11 cellular contexts compared by ENCODE assay signal in the genomic region with DNA sequence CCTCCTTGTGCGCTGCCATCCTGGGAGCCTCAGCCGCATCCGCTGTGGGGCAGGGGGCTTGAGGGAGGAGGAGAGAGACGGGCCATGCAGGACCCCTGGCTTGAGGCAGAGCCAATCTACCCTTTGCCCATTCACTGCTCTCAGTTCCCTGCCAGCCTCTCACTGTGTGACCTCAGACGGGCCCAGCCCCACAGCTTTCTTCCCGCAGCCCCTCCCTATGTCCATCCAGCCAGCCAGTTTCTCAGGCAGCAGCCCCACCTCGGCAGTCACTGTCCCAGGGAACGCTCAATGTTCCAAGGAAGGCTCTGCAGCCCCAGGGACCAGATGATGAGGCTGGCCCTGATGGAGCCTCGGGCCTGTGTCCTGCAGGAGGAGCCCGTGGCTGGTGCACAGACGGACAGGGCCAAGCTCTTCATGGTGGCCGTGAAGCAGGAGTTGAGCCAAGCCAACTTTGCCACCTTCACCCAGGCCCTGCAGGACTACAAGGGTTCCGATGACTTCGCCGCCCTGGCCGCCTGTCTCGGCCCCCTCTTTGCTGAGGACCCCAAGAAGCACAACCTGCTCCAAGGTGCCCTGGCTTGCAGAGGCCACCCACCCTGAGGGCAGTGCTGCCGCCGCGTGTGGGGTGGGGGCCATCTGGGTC. TPM values are rescaled to one million over a fixed set of nuclear protein-coding genes. Genes with fewer than 3 reads are reported as not detected.
DNase-seq lines count a peak whose midpoint lies in the region; ATAC-seq and TF ChIP-seq lines count a peak whose summit lies in the region.
"Had no signal": no experiment of that assay in that cellular context is flagged by ENCODE, and none has a peak within 500 bp of the region (broad histone marks: within the 10 kb centered on the region; RNA-seq: fewer than 3 reads in every experiment).

No MANE protein-coding gene starts in this region.

- H3K9me3 Mint-ChIP-seq in activated CD4-positive, alpha-beta T cell treated with anti-CD3 and anti-CD28 coated beads, Interleukin-2, amount 10 ng/mL, durations not matched to agents 24 days and 14 days = no peaks in the 10 kb centered on the region

- TF ChIP-seq CTCF in tibial nerve (IDR thresholded peaks at IDR 0.05) = no peak

- H3K36me3 ChIP-seq in SK-N-MC (ENCODE audit: insufficient read depth, low read length) = no peaks in the 10 kb centered on the region
- H3K36me3 ChIP-seq in tibial nerve = peaks cover 0 to 71% (median 2%) of the 10 kb centered on the region in 3 donors

- TF ChIP-seq EP300 in tibial nerve (IDR thresholded peaks at IDR 0.05) = no peak

- POLR2A ChIA-PET in HEK293T (lab: Yijun Ruan, JAX) = interaction anchor here (0.9 kb wide), 1 partner anchor 15 kb away, joined by 3 read pairs; a partner anchor contains a TSS

- no peak for TF ChIP-seq POLR2A in tibial nerve (IDR thresholded peaks at IDR 0.05)

- DNase-seq in activated CD4-positive, alpha-beta T cell treated with anti-CD3 and anti-CD28 coated beads, Interleukin-2, amount 10 ng/mL, durations not matched to agents 24 days and 14 days = no peak
- no peak for DNase-seq in activated CD4-positive, alpha-beta T cell treated with anti-CD3 and anti-CD28 coated beads, Interleukin-2, amount 50 U/mL, for 4 hours
- DNase-seq in SK-N-MC (ENCODE audit: low read depth, low spot score) = no peak
- DNase-seq in right cardiac atrium = peak; percentile 24 to 72 (median 57)
- DNase-seq in tibial nerve (ENCODE audit: low spot score in 2 of 2) = no peak
- DNase-seq in stimulated activated CD4-positive, alpha-beta T cell treated with anti-CD3 and anti-CD28 coated beads, Interleukin-2, amount 100 ng/mL, for 24 hours = no peak
- DNase-seq in NK-92 (lab: John Stamatoyannopoulos, UW; ENCODE audit: unreplicated experiment) = no peak
- DNase-seq in HEK293T (ENCODE audit: extremely low spot score) = no peak
- DNase-seq: activated effector memory CD4-positive, alpha-beta T cell treated with Interleukin-2 at 50 U/mL for 16 hours; C1 segment of cervical spinal cord; NCI-H1105 treated with DMSO at 0.1 percent for 48 hours had no signal

- H3K4me1 ChIP-seq in right cardiac atrium (ENCODE audit: control insufficient read depth, insufficient read depth, low read length) (peaks cover 1% of the 10 kb centered on the region), tibial nerve (peaks cover 0 to 67% (median 25%) of the 10 kb centered on the region in 4 donors)

- H3K4me3 ChIP-seq in SK-N-MC = no peak overlapping the region
- no peak overlapping the region for H3K4me3 ChIP-seq in right cardiac atrium (ENCODE audit: low read length)
- H3K4me3 ChIP-seq in tibial nerve = no peak overlapping the region

- H3K27me3 ChIP-seq in right cardiac atrium (ENCODE audit: control insufficient read depth, insufficient read depth) = no peaks in the 10 kb centered on the region
- no peaks in the 10 kb centered on the region for H3K27me3 ChIP-seq in tibial nerve

- intact Hi-C loops in activated CD4-positive, alpha-beta T cell treated with anti-CD3 and anti-CD28 coated beads, Interleukin-2, amount 10 ng/mL, durations not matched to agents 24 days and 14 days (cut with micrococcal nuclease) = no loop called here
- intact Hi-C loops in right cardiac atrium (cut with DNase I) = no loop called here

- peak overlapping the region; percentile 40 for H3K27ac Mint-ChIP-seq in activated CD4-positive, alpha-beta T cell treated with anti-CD3 and anti-CD28 coated beads, Interleukin-2, amount 10 ng/mL, durations not matched to agents 24 days and 14 days

- 0 out of 2 replicates have a peak overlapping the region, but pooled peaks have one; percentile 13 for H3K27ac ChIP-seq in SK-N-MC
- no peak overlapping the region for H3K27ac ChIP-seq in right cardiac atrium (ENCODE audit: low read length)
- peak overlapping the region in 3 of 4 donors; percentile 38 to 66 (median 50) for H3K27ac ChIP-seq in tibial nerve

- peaks cover 23% of the 10 kb centered on the region for H3K36me3 Mint-ChIP-seq in activated CD4-positive, alpha-beta T cell treated with anti-CD3 and anti-CD28 coated beads, Interleukin-2, amount 10 ng/mL, durations not matched to agents 24 days and 14 days (ENCODE audit: low read depth)

- CTCF ChIA-PET in HEK293T (lab: Yijun Ruan, JAX) = no interaction called here

- H3K4me1 Mint-ChIP-seq in activated CD4-positive, alpha-beta T cell treated with anti-CD3 and anti-CD28 coated beads, Interleukin-2, amount 10 ng/mL, durations not matched to agents 24 days and 14 days = peaks cover 5% of the 10 kb centered on the region

- WGBS in right cardiac atrium = 68% methylated on average over 20 of the region's 20 CpGs
- 63 to 71% methylated on average over 11 to 14 of the region's 20 CpGs for WGBS in tibial nerve, 2 donors

- no peaks in the 10 kb centered on the region for H3K27me3 Mint-ChIP-seq in activated CD4-positive, alpha-beta T cell treated with anti-CD3 and anti-CD28 coated beads, Interleukin-2, amount 10 ng/mL, durations not matched to agents 24 days and 14 days

- H3K9me3 ChIP-seq in SK-N-MC (ENCODE audit: low read depth, low read length) (no peaks in the 10 kb centered on the region), right cardiac atrium (ENCODE audit: control insufficient read depth, low read length) (no peaks in the 10 kb centered on the region), tibial nerve (no peaks in the 10 kb centered on the region)

- H3K4me3 Mint-ChIP-seq in activated CD4-positive, alpha-beta T cell treated with anti-CD3 and anti-CD28 coated beads, Interleukin-2, amount 10 ng/mL, durations not matched to agents 24 days and 14 days = no peak overlapping the region

- no peak overlapping the region for H3K9ac ChIP-seq in SK-N-MC (ENCODE audit: insufficient read length)

- ATAC-seq in right cardiac atrium = no peak

TF ChIP-seq in HEK293T, 16 proteins besides CTCF, POLR2A, EP300 and RAD21:
- TF ChIP-seq FOXA1 (IDR thresholded peaks at IDR 0.05) (no peak), FOXM1 (IDR thresholded peaks at IDR 0.05; ENCODE audit: borderline replicate concordance) (no peak), ELF4 (IDR thresholded peaks at IDR 0.05) (no peak), BHLHE40 (IDR thresholded peaks at IDR 0.05; ENCODE audit: borderline replicate concordance) (no peak), TARDBP (IDR thresholded peaks at IDR 0.05) (no peak), LEF1 (IDR thresholded peaks at IDR 0.05; ENCODE audit: borderline replicate concordance) (no peak), CTBP1 (IDR thresholded peaks at IDR 0.05; ENCODE audit: borderline replicate concordance) (no peak), HDGF (IDR thresholded peaks at IDR 0.05; ENCODE audit: borderline replicate concordance) (no peak), FOXK2 (IDR thresholded peaks at IDR 0.05) (no peak), ZNF384 (IDR thresholded peaks at IDR 0.05) (no peak), NFRKB (IDR thresholded peaks at IDR 0.05) (no peak)
- TF ChIP-seq, protein P1, sequence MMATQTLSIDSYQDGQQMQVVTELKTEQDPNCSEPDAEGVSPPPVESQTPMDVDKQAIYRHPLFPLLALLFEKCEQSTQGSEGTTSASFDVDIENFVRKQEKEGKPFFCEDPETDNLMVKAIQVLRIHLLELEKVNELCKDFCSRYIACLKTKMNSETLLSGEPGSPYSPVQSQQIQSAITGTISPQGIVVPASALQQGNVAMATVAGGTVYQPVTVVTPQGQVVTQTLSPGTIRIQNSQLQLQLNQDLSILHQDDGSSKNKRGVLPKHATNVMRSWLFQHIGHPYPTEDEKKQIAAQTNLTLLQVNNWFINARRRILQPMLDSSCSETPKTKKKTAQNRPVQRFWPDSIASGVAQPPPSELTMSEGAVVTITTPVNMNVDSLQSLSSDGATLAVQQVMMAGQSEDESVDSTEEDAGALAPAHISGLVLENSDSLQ (IDR thresholded peaks at IDR 0.05) = no peak
TF ChIP-seq in HEK293T: peak in this region for 0.

RNA-seq across cellular contexts. Expression of a gene that starts 3.9 kb away (rescaled TPM):
- total RNA-seq in activated CD4-positive, alpha-beta T cell treated with anti-CD3 and anti-CD28 coated beads, Interleukin-2, amount 10 ng/mL, durations not matched to agents 24 days and 14 days = not detected in 2 replicates
- total RNA-seq in right cardiac atrium = 1 to 10 TPM in 2 of 4 donors, under 1 TPM in 1, not detected in 1; 0.23 to 1.4 (median 1.1) TPM
- polyA plus RNA-seq in right cardiac atrium = 2.7 TPM
- total RNA-seq in tibial nerve = 10 to 100 TPM in 3 of 4 donors, 1 to 10 TPM in 1; 8.0 to 61.2 (median 35.9) TPM

RNA-seq across cellular contexts. Expression of a gene that starts 15.2 kb away (rescaled TPM):
- 63.4 and 70.4 TPM in 2 replicates for total RNA-seq in activated CD4-positive, alpha-beta T cell treated with anti-CD3 and anti-CD28 coated beads, Interleukin-2, amount 10 ng/mL, durations not matched to agents 24 days and 14 days
- total RNA-seq in right cardiac atrium (10 to 100 TPM; 40.1 to 49.7 (median 44.3) TPM), tibial nerve (10 to 100 TPM; 36.9 to 71.1 (median 50.9) TPM)
- polyA plus RNA-seq in right cardiac atrium = 38.7 TPM

RNA-seq across cellular contexts. Expression of a gene that starts 15.3 kb away (rescaled TPM):
- 37.3 and 38.1 TPM in 2 replicates for total RNA-seq in activated CD4-positive, alpha-beta T cell treated with anti-CD3 and anti-CD28 coated beads, Interleukin-2, amount 10 ng/mL, durations not matched to agents 24 days and 14 days
- total RNA-seq in right cardiac atrium = 10 to 100 TPM; 14.5 to 19.6 (median 16.8) TPM
- polyA plus RNA-seq in right cardiac atrium = 29.5 TPM
- total RNA-seq in tibial nerve = 10 to 100 TPM; 27.5 to 70.8 (median 40.9) TPM

RNA-seq across cellular contexts. Expression of a gene that starts 34.4 kb away (rescaled TPM):
- total RNA-seq in activated CD4-positive, alpha-beta T cell treated with anti-CD3 and anti-CD28 coated beads, Interleukin-2, amount 10 ng/mL, durations not matched to agents 24 days and 14 days = 60.7 and 64.7 TPM in 2 replicates
- total RNA-seq in right cardiac atrium (10 to 100 TPM; 12.3 to 14.8 (median 13.3) TPM), tibial nerve (10 to 100 TPM; 28.2 to 62.4 (median 46.7) TPM)
- 7.7 TPM for polyA plus RNA-seq in right cardiac atrium

RNA-seq across cellular contexts. Expression of a gene that starts 39.3 kb away (rescaled TPM):
- 9.7 and 10.7 TPM in 2 replicates for total RNA-seq in activated CD4-positive, alpha-beta T cell treated with anti-CD3 and anti-CD28 coated beads, Interleukin-2, amount 10 ng/mL, durations not matched to agents 24 days and 14 days
- total RNA-seq in right cardiac atrium (1 to 10 TPM; 4.0 to 9.3 (median 5.8) TPM), tibial nerve (10 to 100 TPM; 12.3 to 26.4 (median 15.5) TPM)
- polyA plus RNA-seq in right cardiac atrium = 7.1 TPM

Comparison
In these comparisons a context has a peak if more than half of its experiments do, and no peak if none do; other contexts are left out.
1. DNase-seq: peak in right cardiac atrium (3 of 3); none in activated CD4-positive, alpha-beta T cell treated with anti-CD3 and anti-CD28 coated beads, Interleukin-2, amount 10 ng/mL, durations not matched to agents 24 days and 14 days (single experiment), activated CD4-positive, alpha-beta T cell treated with anti-CD3 and anti-CD28 coated beads, Interleukin-2, amount 50 U/mL, for 4 hours (0 of 2), SK-N-MC (single experiment), tibial nerve (0 of 2), stimulated activated CD4-positive, alpha-beta T cell treated with anti-CD3 and anti-CD28 coated beads, Interleukin-2, amount 100 ng/mL, for 24 hours (0 of 2), NK-92 (single experiment) and HEK293T (single experiment).